In genomic region chr4:37803348-37803973, GRCh38 we compare ENCODE assay signal across 8 cellular contexts. TPM values are rescaled to one million over a fixed set of nuclear protein-coding genes. Genes with fewer than 3 reads are reported as not detected.
DNase-seq lines count a peak whose midpoint lies in the region; ATAC-seq and TF ChIP-seq lines count a peak whose summit lies in the region.

No MANE protein-coding gene starts in this region.

- DNase-seq in ACHN (peak; percentile 57), GM13976 (ENCODE audit: low spot score) (peak; percentile 26), NCI-H526 treated with DMSO at 0.1 percent for 48 hours (lab: John Stamatoyannopoulos, UW) (peak; percentile 37), lung microvascular endothelial cell (ENCODE audit: low read depth in 2 of 2) (peak; percentile 77 to 78), UCSD-AML1 (lab: John Stamatoyannopoulos, UW; ENCODE audit: unreplicated experiment) (no peak)
- peak; percentile 43 for DNase-seq in central memory CD4-positive, alpha-beta T cell
- no peak for DNase-seq in effector memory CD4-positive, alpha-beta T cell

- in situ Hi-C loops in ACHN (cut with HindIII; ENCODE audit: low pct_ligation_motif_present, low pct_unique_long_range_greater_than_20kb, low sequenced_read_pairs) (no loop called here), GM13976 (cut with MboI; ENCODE audit: low sequenced_read_pairs, unreplicated experiment) (loop anchor here (5.0 kb wide), 1 partner anchor 229 kb away; no protein-coding TSS in a partner anchor)

- H3K4me3 ChIP-seq in effector memory CD4-positive, alpha-beta T cell (ENCODE audit: insufficient read depth, low read depth, low read length, poor library complexity, severe bottlenecking), result no peak overlapping the region

- no peaks in the 10 kb centered on the region for H3K27me3 ChIP-seq in effector memory CD4-positive, alpha-beta T cell (replicated peaks; ENCODE audit: control insufficient read depth, insufficient read depth, low read length, poor library complexity, severe bottlenecking)

- no peaks in the 10 kb centered on the region for H3K9me3 ChIP-seq in effector memory CD4-positive, alpha-beta T cell (ENCODE audit: control insufficient read depth, low read length)

- no peak overlapping the region for H3K27ac ChIP-seq in effector memory CD4-positive, alpha-beta T cell (ENCODE audit: insufficient read depth, low read length, poor library complexity, severe bottlenecking)

- peak; percentile 23 for TF ChIP-seq CTCF in GM13976 (IDR thresholded peaks at IDR 0.05; ENCODE audit: borderline replicate concordance, control extremely low read depth, extremely low read depth, insufficient read depth, missing control alignments)

- ATAC-seq in HG02610 (IDR thresholded peaks at IDR 0.05; ENCODE audit: unreplicated experiment), result no peak

- no peaks in the 10 kb centered on the region for H3K4me1 ChIP-seq in effector memory CD4-positive, alpha-beta T cell (ENCODE audit: control insufficient read depth, insufficient read depth, low read length, poor library complexity, severe bottlenecking)

- no peaks in the 10 kb centered on the region for H3K36me3 ChIP-seq in effector memory CD4-positive, alpha-beta T cell (ENCODE audit: control insufficient read depth, insufficient read depth, low read length)

RNA-seq across cellular contexts. Expression of gene PGM2, which starts 23.0 kb away (rescaled TPM):
- 21.8 and 22.2 TPM in 2 replicates for total RNA-seq in lung microvascular endothelial cell

Comparison
In these comparisons a context has a peak if more than half of its experiments do, and no peak if none do; other contexts are left out.
1. DNase-seq: peak in ACHN (single experiment), GM13976 (single experiment), NCI-H526 treated with DMSO at 0.1 percent for 48 hours (single experiment), central memory CD4-positive, alpha-beta T cell (single experiment) and lung microvascular endothelial cell (2 of 2); none in effector memory CD4-positive, alpha-beta T cell (0 of 3) and UCSD-AML1 (single experiment).